In the genomic region with DNA sequence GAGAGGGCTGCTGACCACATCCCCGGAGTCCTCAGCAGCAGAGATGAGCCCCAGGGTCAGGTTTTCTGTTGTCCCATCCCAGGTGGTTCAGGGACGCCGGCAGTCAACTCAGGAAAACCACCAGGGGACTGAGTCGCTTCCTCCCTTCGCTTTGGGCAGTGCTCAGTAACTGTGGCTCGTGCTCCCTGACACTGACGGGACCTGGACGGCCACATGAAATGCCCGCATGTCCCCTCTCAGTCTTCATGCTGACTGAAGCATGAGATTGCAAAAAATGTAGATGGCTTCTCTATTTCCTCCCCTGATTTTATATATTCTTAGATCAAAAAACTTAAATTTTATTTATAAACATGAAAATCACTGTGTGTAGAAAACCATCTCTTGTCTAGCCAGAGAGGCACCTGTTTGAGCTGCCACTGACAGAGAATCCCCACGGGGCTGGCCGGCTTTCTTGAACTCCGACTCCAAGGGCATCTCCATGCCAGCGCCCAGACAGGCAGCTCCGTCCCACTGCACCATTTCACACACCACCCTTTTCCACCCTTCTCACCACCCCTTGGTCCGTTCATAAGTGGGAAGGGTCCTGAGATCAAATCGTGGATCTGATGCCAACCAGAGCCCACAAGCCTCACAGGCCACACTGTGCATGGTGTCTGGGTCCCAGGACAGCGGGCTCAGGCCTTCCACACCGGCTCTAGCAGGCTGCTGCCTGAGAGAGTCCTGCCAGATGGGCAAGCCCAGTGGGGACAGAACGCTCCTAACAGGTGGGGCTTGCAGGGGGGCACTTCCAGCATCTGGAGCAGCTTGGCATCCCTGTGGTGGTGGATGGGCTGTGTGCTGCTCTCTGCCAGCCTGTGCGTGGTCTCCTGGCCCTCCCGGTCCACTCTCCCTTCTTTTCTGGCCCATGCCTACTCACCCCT, we compare ENCODE assay signal across 1 cellular context.
TF ChIP-seq lines count a peak whose summit lies in the region.

No MANE protein-coding gene starts in this region.

TF ChIP-seq in K562, 482 proteins besides CTCF, POLR2A, EP300 and RAD21:
- TF ChIP-seq C11orf30 (IDR thresholded peaks at IDR 0.05; ENCODE audit: low read depth), result 0 out of 2 replicates have a peak, but pooled peaks have one; percentile 8
- TF ChIP-seq ZNF165 (CRISPR knock-in tag; IDR thresholded peaks at IDR 0.05; ENCODE audit: borderline replicate concordance), result no peak
- no peak for TF ChIP-seq HDAC1 (IDR thresholded peaks at IDR 0.05)
